ENCODE assay signal across 8 cellular contexts in the genomic region with DNA sequence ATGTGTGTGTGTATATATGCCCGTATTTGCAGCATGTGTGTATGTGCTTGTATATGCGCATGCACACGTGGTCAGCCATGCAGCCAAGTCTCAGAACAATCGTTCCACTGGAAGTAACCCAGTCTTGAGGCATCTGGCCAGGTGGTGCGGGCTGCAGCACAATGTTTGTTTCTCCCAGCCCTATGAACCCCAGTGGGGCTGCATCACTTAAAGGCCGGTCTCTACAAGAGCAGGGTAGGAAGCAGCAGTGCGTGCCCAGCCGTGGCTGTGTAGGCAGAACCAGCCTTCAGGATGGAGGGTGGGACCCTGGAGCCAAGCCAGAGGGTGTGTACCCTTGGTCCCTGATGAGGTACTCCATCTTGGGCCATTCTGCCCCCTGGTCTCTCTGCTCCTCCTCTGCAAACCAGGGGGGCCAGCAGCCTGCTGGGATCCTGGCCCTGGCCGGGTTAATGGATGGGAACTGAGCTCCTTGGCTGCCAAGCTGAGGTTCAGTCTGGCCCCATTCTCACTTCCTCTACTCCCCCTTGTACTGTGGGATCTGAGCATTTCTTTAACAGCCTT. TPM values are rescaled to one million over a fixed set of nuclear protein-coding genes. Genes with fewer than 3 reads are reported as not detected.
DNase-seq lines count a peak whose midpoint lies in the region; ATAC-seq lines count a peak whose summit lies in the region.

No MANE protein-coding gene starts in this region.

- no peaks in the 10 kb centered on the region for H3K9me3 Mint-ChIP-seq in effector memory CD8-positive, alpha-beta T cell

- DNase-seq in Daoy (ENCODE audit: low read depth) (peak; percentile 37), MV-4-11 (lab: John Stamatoyannopoulos, UW) (peak; percentile 67), pons (ENCODE audit: low spot score) (peak; percentile 58), HCEC 1CT (no peak)
- no peak for DNase-seq in effector memory CD8-positive, alpha-beta T cell
- no peak for DNase-seq in stimulated activated CD4-positive, alpha-beta T cell treated with anti-CD3 and anti-CD28 coated beads, Interleukin-4, amount 100 ng/mL, for 24 hours
- no peak for DNase-seq in activated CD4-positive, alpha-beta T cell treated with anti-CD3 and anti-CD28 coated beads for 48 hours

- H3K27ac Mint-ChIP-seq in effector memory CD8-positive, alpha-beta T cell: peak overlapping the region; percentile 89 to 99

- peaks cover 80% of the 10 kb centered on the region for H3K36me3 Mint-ChIP-seq in effector memory CD8-positive, alpha-beta T cell (ENCODE audit: insufficient read depth)

- peak; percentile 51 for ATAC-seq in GM21528 (IDR thresholded peaks at IDR 0.05; ENCODE audit: low FRiP score, unreplicated experiment)
- no peak for ATAC-seq in effector memory CD8-positive, alpha-beta T cell (replicated peaks)

- no peaks in the 10 kb centered on the region for H3K27me3 Mint-ChIP-seq in effector memory CD8-positive, alpha-beta T cell

- peaks cover 87 to 88% of the 10 kb centered on the region in 2 donors for H3K4me1 Mint-ChIP-seq in effector memory CD8-positive, alpha-beta T cell (ENCODE audit: low read depth in 2 of 2)

- peak overlapping the region; percentile 65 to 99 for H3K4me3 Mint-ChIP-seq in effector memory CD8-positive, alpha-beta T cell

RNA-seq across cellular contexts. Expression of gene KLF13, which starts 11.8 kb away (rescaled TPM):
- total RNA-seq in Daoy (2014; rRNA removed; shearing (Covaris generic)): 21.4 and 24.9 TPM in 2 replicates

Comparison
In these comparisons a context has a peak if more than half of its experiments do, and no peak if none do; other contexts are left out.
1. DNase-seq: peak in Daoy (single experiment), MV-4-11 (single experiment) and pons (single experiment); none in effector memory CD8-positive, alpha-beta T cell (0 of 3), HCEC 1CT (single experiment), stimulated activated CD4-positive, alpha-beta T cell treated with anti-CD3 and anti-CD28 coated beads, Interleukin-4, amount 100 ng/mL, for 24 hours (single experiment) and activated CD4-positive, alpha-beta T cell treated with anti-CD3 and anti-CD28 coated beads for 48 hours (single experiment).